ENCODE assay signal across 8 cellular contexts in the genomic region with DNA sequence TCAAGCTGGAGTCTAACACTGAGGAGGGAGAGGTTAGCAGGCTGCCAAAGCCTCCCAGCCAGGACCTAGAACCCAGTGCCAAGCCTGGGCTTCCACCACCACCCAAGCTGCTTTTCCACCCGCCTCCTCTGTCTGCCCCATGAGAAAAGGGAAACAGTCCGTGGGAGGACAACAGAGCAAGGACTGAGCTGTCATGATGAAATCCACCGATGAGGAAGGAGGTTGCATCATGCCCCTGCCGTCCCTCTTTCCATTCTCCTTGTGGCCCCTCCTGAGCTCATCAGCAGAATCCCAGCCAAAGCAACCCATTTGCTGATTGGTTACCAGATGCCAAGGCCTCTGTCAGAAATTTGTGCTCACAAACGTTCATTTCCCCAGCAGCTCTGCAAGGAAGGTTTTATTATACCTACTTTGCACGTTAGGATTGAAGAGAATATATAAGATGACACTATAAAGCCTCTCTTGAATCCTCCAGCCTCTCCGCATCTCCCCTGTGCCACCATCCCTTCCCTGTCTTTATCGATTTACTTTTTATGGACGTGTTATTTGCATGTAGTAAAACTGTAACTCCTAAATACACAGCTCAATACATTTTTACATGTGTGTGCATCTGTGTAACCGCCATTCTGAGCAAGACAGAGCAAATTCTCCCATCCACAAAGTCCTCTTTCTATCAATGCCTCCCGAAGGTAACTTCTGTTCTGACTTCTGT. TPM values are rescaled to one million over a fixed set of nuclear protein-coding genes. Genes with fewer than 3 reads are reported as not detected.
DNase-seq lines count a peak whose midpoint lies in the region; ATAC-seq and TF ChIP-seq lines count a peak whose summit lies in the region.

No MANE protein-coding gene starts in this region.

- no peaks in the 10 kb centered on the region for H3K36me3 ChIP-seq in tibial nerve

- peaks cover 0 to 52% (median 12%) of the 10 kb centered on the region in 4 donors for H3K4me1 ChIP-seq in tibial nerve

- no peak overlapping the region for H3K4me3 ChIP-seq in tibial nerve

- peak in 1 of 2 donors; percentile 73 for TF ChIP-seq EP300 in tibial nerve (IDR thresholded peaks at IDR 0.05)

- DNase-seq in activated naive CD4-positive, alpha-beta T cell treated with Interleukin-2 at 50 U/mL for 16 hours: peak; percentile 20
- no peak for DNase-seq in activated naive CD4-positive, alpha-beta T cell (lab: John Stamatoyannopoulos, UW)
- peak; percentile 40 for DNase-seq in activated naive CD8-positive, alpha-beta T cell treated with anti-CD3 and anti-CD28 coated beads for 36 hours
- DNase-seq in iris pigment epithelial cell (ENCODE audit: low read depth) (peak; percentile 62), tibial nerve (ENCODE audit: low spot score in 2 of 2) (peak; percentile 55 to 59), RPMI8226 (no peak), iPS-NIHi7 (ENCODE audit: extremely low spot score) (no peak)

- peak overlapping the region; percentile 88 for H3K27ac Mint-ChIP-seq in activated naive CD8-positive, alpha-beta T cell treated with anti-CD3 and anti-CD28 coated beads for 36 hours

- no peak for TF ChIP-seq CTCF in tibial nerve (IDR thresholded peaks at IDR 0.05)

- peaks cover 3% of the 10 kb centered on the region for H3K36me3 Mint-ChIP-seq in activated naive CD8-positive, alpha-beta T cell treated with anti-CD3 and anti-CD28 coated beads for 36 hours

- H3K4me1 Mint-ChIP-seq in activated naive CD8-positive, alpha-beta T cell treated with anti-CD3 and anti-CD28 coated beads for 36 hours: peaks cover 36% of the 10 kb centered on the region

- H3K27me3 Mint-ChIP-seq in activated naive CD8-positive, alpha-beta T cell treated with anti-CD3 and anti-CD28 coated beads for 36 hours: peaks cover 21% of the 10 kb centered on the region

- 44 to 53% methylated on average over 11 of the region's 11 CpGs for WGBS in tibial nerve, 2 donors

- no peak for ATAC-seq in HG02642 (IDR thresholded peaks at IDR 0.05; ENCODE audit: poor library complexity, unreplicated experiment)

- H3K9me3 ChIP-seq in tibial nerve: no peaks in the 10 kb centered on the region

- no peaks in the 10 kb centered on the region for H3K27me3 ChIP-seq in tibial nerve

- H3K27ac ChIP-seq in tibial nerve: peak overlapping the region in 1 of 4 donors; percentile 16

- no peak overlapping the region for H3K4me3 Mint-ChIP-seq in activated naive CD8-positive, alpha-beta T cell treated with anti-CD3 and anti-CD28 coated beads for 36 hours

- peaks cover 3% of the 10 kb centered on the region for H3K9me3 Mint-ChIP-seq in activated naive CD8-positive, alpha-beta T cell treated with anti-CD3 and anti-CD28 coated beads for 36 hours

- no peak for TF ChIP-seq POLR2A in tibial nerve (IDR thresholded peaks at IDR 0.05)

RNA-seq across cellular contexts. Expression of a gene that starts 6.3 kb away (rescaled TPM):
- total RNA-seq in activated naive CD8-positive, alpha-beta T cell treated with anti-CD3 and anti-CD28 coated beads for 36 hours: 1 to 10 TPM; 1.1 to 1.3 TPM
- total RNA-seq in tibial nerve: 10 to 100 TPM in 2 of 4 donors, 1 to 10 TPM in 2; 5.7 to 13.9 (median 9.0) TPM

RNA-seq across cellular contexts. Expression of a gene that starts 28.3 kb away (rescaled TPM):
- not detected for total RNA-seq in activated naive CD8-positive, alpha-beta T cell treated with anti-CD3 and anti-CD28 coated beads for 36 hours
- not detected for total RNA-seq in tibial nerve

RNA-seq across cellular contexts. Expression of a gene that starts 57.9 kb away (rescaled TPM):
- total RNA-seq in activated naive CD8-positive, alpha-beta T cell treated with anti-CD3 and anti-CD28 coated beads for 36 hours: not detected
- total RNA-seq in tibial nerve: not detected

Comparison
In these comparisons a context has a peak if more than half of its experiments do, and no peak if none do; other contexts are left out.
1. DNase-seq: peak in activated naive CD4-positive, alpha-beta T cell treated with Interleukin-2 at 50 U/mL for 16 hours (single experiment), activated naive CD8-positive, alpha-beta T cell treated with anti-CD3 and anti-CD28 coated beads for 36 hours (single experiment), iris pigment epithelial cell (single experiment) and tibial nerve (2 of 2); none in activated naive CD4-positive, alpha-beta T cell (0 of 4), RPMI8226 (single experiment) and iPS-NIHi7 (single experiment).